Comparison of ENCODE assay signal across 1 cellular context in the genomic region with DNA sequence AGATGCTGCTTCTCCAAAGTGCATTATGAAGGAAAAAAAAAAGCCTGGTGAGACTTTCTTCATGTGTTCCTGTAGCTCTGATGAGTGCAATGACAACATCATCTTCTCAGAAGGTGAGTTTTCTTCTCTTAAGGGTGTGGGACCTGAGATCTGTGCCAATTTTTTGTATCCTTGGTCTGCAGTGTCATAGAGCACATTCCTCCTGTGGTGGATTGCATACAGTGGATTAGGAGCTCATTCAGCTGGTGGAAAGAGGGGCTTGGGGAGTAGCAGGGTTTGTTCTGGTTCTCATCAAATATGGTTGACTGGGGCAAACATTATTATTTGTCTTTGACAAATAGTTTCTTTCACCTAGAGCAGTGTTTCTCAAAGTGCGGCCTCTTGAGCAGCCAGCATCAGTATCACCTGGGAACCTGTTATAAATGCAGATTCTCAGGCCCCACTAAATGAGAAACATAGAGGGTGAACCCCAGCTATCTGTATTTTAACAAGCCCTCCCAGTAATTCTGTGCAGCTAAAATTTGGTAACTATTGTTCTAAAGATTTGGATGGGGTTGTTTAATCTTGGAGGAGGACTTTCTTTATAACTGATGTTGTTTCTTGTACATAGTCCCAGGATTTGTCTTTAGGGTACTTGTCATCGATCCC.
TF ChIP-seq lines count a peak whose summit lies in the region.

No MANE protein-coding gene starts in this region.

TF ChIP-seq in HepG2, 621 proteins besides CTCF, POLR2A, EP300 and RAD21:
- TF ChIP-seq NR2F1 (CRISPR knock-in tag; IDR thresholded peaks at IDR 0.05): no peak
- peak; percentile 60; the same call in 1 of the 2 replicates for TF ChIP-seq POLR2G (IDR thresholded peaks at IDR 0.05; ENCODE audit: low read depth, low read length)
- TF ChIP-seq RBM22 (optimal IDR thresholded peaks at IDR 0.05; ENCODE audit: low read length): peak; percentile 99
- TF ChIP-seq AGO2 (optimal IDR thresholded peaks at IDR 0.05; ENCODE audit: low read depth, low read length): peak; percentile 83
